21 cellular contexts compared by ENCODE assay signal in the genomic region with DNA sequence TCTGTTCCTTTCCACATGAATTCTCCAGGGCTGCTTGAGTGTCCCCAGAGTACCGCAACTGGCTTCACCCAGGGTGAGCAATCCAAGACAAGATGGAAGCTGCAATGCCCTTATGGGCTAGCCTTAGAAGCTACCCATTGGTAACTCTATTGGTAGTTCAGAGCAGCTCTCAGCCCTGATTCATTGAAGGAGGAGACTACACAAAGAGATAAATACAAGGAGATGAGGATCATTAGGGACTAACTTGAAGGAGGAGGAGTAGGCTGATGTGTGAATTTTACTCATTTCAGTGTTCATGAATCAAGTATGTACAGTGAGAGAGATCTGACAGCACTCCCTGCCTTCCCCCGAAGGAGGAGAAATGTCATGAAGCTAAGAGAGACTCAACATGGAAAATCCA.
A peak's percentile ranks its signal among the peaks of the same experiment; 100 is the strongest.
DNase-seq lines count a peak whose midpoint lies in the region; ATAC-seq and TF ChIP-seq lines count a peak whose summit lies in the region.
"Had no signal": no experiment of that assay in that cellular context is flagged by ENCODE, and none has a peak within 500 bp of the region (broad histone marks: within the 10 kb centered on the region; RNA-seq: fewer than 3 reads in every experiment).

No MANE protein-coding gene starts in this region.

- H3K27me3 Mint-ChIP-seq in activated CD4-positive, alpha-beta T cell treated with anti-CD3 and anti-CD28 coated beads for 36 hours = no peaks in the 10 kb centered on the region
- H3K27me3 Mint-ChIP-seq in activated CD4-positive, alpha-beta T cell treated with anti-CD3 and anti-CD28 coated beads, Interleukin-2, amount 10 ng/mL, durations not matched to agents 24 days and 14 days = peaks cover 9% of the 10 kb centered on the region

- TF ChIP-seq CTCF in lung (IDR thresholded peaks at IDR 0.05; ENCODE audit: control extremely low read depth, extremely low read depth) = no peak

- H3K27ac ChIP-seq in caudate nucleus (ENCODE audit: low read depth, low read length) (peak overlapping the region; percentile 65), lung (ENCODE audit: low read depth in 1 of 2, low read length in 1 of 2) (peak overlapping the region; percentile 85 to 93), substantia nigra (ENCODE audit: low read depth, low read length, poor library complexity, severe bottlenecking) (peak overlapping the region; percentile 49)
- H3K27ac ChIP-seq: 22Rv1, cardiac muscle cell, tibial artery had no signal

- WGBS in lung, 2 donors = 92 to 98% methylated on average over 2 of the region's 2 CpGs

- H3K36me3 ChIP-seq in lung (ENCODE audit: control insufficient read depth in 2 of 2, insufficient read depth in 2 of 2, low read length in 2 of 2) = no peaks in the 10 kb centered on the region
- H3K36me3 ChIP-seq: adrenal gland, cardiac muscle cell, tibial artery had no signal

- intact Hi-C loops in activated CD4-positive, alpha-beta T cell treated with anti-CD3 and anti-CD28 coated beads for 36 hours (cut with DNase I, micrococcal nuclease) = no loop called here
- intact Hi-C loops in activated CD4-positive, alpha-beta T cell treated with anti-CD3 and anti-CD28 coated beads, Interleukin-2, amount 10 ng/mL, durations not matched to agents 24 days and 14 days (cut with micrococcal nuclease) = no loop called here

- H3K4me1 Mint-ChIP-seq in activated CD4-positive, alpha-beta T cell treated with anti-CD3 and anti-CD28 coated beads for 36 hours = peaks cover 4% of the 10 kb centered on the region
- H3K4me1 Mint-ChIP-seq in activated CD4-positive, alpha-beta T cell treated with anti-CD3 and anti-CD28 coated beads, Interleukin-2, amount 10 ng/mL, durations not matched to agents 24 days and 14 days = peaks cover 4% of the 10 kb centered on the region

- H3K27ac Mint-ChIP-seq in activated CD4-positive, alpha-beta T cell treated with anti-CD3 and anti-CD28 coated beads for 36 hours = no peak overlapping the region
- H3K27ac Mint-ChIP-seq in activated CD4-positive, alpha-beta T cell treated with anti-CD3 and anti-CD28 coated beads, Interleukin-2, amount 10 ng/mL, durations not matched to agents 24 days and 14 days = no peak overlapping the region

- H3K27me3 ChIP-seq in lung (ENCODE audit: control insufficient read depth, insufficient read depth) = no peaks in the 10 kb centered on the region
- H3K27me3 ChIP-seq: adrenal gland, cardiac muscle cell, tibial artery had no signal

- no peak for DNase-seq in activated CD4-positive, alpha-beta T cell treated with anti-CD3 and anti-CD28 coated beads for 36 hours
- no peak for DNase-seq in activated CD4-positive, alpha-beta T cell treated with anti-CD3 and anti-CD28 coated beads, Interleukin-2, amount 10 ng/mL, durations not matched to agents 24 days and 14 days
- DNase-seq in caudate nucleus (lab: John Stamatoyannopoulos, UW) (no peak), lung (ENCODE audit: low spot score) (no peak), substantia nigra (lab: John Stamatoyannopoulos, UW) (no peak), hepatic stellate cell (ENCODE audit: low spot score) (no peak), NCI-H2196 (lab: John Stamatoyannopoulos, UW; ENCODE audit: unreplicated experiment) (no peak)
- DNase-seq in activated CD4-positive, CD25-positive, alpha-beta regulatory T cell (lab: John Stamatoyannopoulos, UW) = no peak
- DNase-seq: activated CD8-positive, alpha-beta memory T cell treated with anti-CD3 and anti-CD28 coated beads, Interleukin-2, amount 50 U/mL, for 48 hours; activated gamma-delta T cell; adrenal gland; AML-193; DMS79 treated with DMSO at 0.1 percent for 48 hours; Karpas-422; NCI-H187 treated with DMSO at 0.1 percent for 48 hours; NCI-H226; NCI-H774; tibial artery had no signal

- no peak overlapping the region for H3K4me3 Mint-ChIP-seq in activated CD4-positive, alpha-beta T cell treated with anti-CD3 and anti-CD28 coated beads for 36 hours
- no peak overlapping the region for H3K4me3 Mint-ChIP-seq in activated CD4-positive, alpha-beta T cell treated with anti-CD3 and anti-CD28 coated beads, Interleukin-2, amount 10 ng/mL, durations not matched to agents 24 days and 14 days

- POLR2A ChIA-PET in activated CD4-positive, alpha-beta T cell treated with anti-CD3 and anti-CD28 coated beads for 36 hours (lab: Charles Lee) = no interaction called here

- peaks cover 2 to 6% of the 10 kb centered on the region in 2 donors for H3K4me1 ChIP-seq in lung (ENCODE audit: control insufficient read depth in 2 of 2, insufficient read depth in 2 of 2, low read length in 2 of 2)
- H3K4me1 ChIP-seq: tibial artery had no signal

- no peaks in the 10 kb centered on the region for H3K36me3 Mint-ChIP-seq in activated CD4-positive, alpha-beta T cell treated with anti-CD3 and anti-CD28 coated beads for 36 hours (ENCODE audit: low read depth)
- H3K36me3 Mint-ChIP-seq in activated CD4-positive, alpha-beta T cell treated with anti-CD3 and anti-CD28 coated beads, Interleukin-2, amount 10 ng/mL, durations not matched to agents 24 days and 14 days (ENCODE audit: low read depth) = no peaks in the 10 kb centered on the region

- CTCF ChIA-PET in activated CD4-positive, alpha-beta T cell treated with anti-CD3 and anti-CD28 coated beads for 36 hours (lab: Charles Lee) = interaction anchor here (0.5 to 2.0 kb wide), 2 partner anchors 163 to 478 kb away, joined by 3 to 7 read pairs; no protein-coding TSS in a partner anchor

- H3K9me3 ChIP-seq in lung (ENCODE audit: control insufficient read depth in 2 of 2, insufficient read depth in 1 of 2, low read length in 1 of 2) = no peaks in the 10 kb centered on the region
- H3K9me3 ChIP-seq: adrenal gland, tibial artery had no signal

- H3K9me3 Mint-ChIP-seq in activated CD4-positive, alpha-beta T cell treated with anti-CD3 and anti-CD28 coated beads for 36 hours (ENCODE audit: low read depth) = no peaks in the 10 kb centered on the region
- H3K9me3 Mint-ChIP-seq in activated CD4-positive, alpha-beta T cell treated with anti-CD3 and anti-CD28 coated beads, Interleukin-2, amount 10 ng/mL, durations not matched to agents 24 days and 14 days = peaks cover 4% of the 10 kb centered on the region

- peak; percentile 30 for ATAC-seq in activated CD4-positive, alpha-beta T cell treated with anti-CD3 and anti-CD28 coated beads for 36 hours
- ATAC-seq in lung (ENCODE audit: insufficient read depth, low FRiP score) = no peak
- ATAC-seq: esophagus mucosa had no signal

- no peak overlapping the region for H3K4me3 ChIP-seq in lung
- H3K4me3 ChIP-seq: adrenal gland, cardiac muscle cell, tibial artery had no signal
